Comparison of ENCODE assay signal across 2 cellular contexts in the genomic region with DNA sequence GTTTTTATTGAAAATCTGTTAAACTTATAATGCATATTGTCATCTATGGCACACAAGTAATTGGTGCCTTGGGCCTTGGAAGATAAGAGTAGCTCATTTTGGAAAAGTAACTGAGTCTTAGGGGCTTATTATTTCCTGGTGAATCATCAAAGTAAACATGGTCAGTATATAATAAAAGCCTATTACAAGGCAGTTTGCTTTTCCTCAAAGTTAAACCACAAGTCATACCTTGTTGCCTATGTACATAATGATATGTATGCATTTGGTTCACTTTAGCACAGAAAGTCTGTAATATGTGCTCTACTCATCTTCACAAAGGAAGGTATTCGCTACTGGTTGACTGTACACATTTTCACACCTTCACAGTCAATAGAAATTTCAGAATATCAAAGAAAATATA.
TF ChIP-seq lines count a peak whose summit lies in the region.

No MANE protein-coding gene starts in this region.

TF ChIP-seq in IMR-90, 13 proteins besides CTCF, POLR2A, EP300 and RAD21:
- TF ChIP-seq, protein P1, sequence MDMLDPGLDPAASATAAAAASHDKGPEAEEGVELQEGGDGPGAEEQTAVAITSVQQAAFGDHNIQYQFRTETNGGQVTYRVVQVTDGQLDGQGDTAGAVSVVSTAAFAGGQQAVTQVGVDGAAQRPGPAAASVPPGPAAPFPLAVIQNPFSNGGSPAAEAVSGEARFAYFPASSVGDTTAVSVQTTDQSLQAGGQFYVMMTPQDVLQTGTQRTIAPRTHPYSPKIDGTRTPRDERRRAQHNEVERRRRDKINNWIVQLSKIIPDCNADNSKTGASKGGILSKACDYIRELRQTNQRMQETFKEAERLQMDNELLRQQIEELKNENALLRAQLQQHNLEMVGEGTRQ (IDR thresholded peaks at IDR 0.05; ENCODE audit: low read depth, low read length), result no peak
- TF ChIP-seq BHLHE40 (IDR thresholded peaks at IDR 0.05; ENCODE audit: low read depth, low read length) (no peak), CHD1 (IDR thresholded peaks at IDR 0.05; ENCODE audit: low read depth, low read length) (no peak), CEBPB (IDR thresholded peaks at IDR 0.05; ENCODE audit: low read depth, low read length) (no peak), NFE2L2 (IDR thresholded peaks at IDR 0.05; ENCODE audit: low read depth, low read length) (no peak), SMC3 (IDR thresholded peaks at IDR 0.05; ENCODE audit: low read depth, low read length) (no peak), FOS (IDR thresholded peaks at IDR 0.05; ENCODE audit: low read depth, low read length) (no peak), RCOR1 (IDR thresholded peaks at IDR 0.05; ENCODE audit: insufficient replicate concordance, low read length) (no peak), RFX5 (IDR thresholded peaks at IDR 0.05; ENCODE audit: low read depth, low read length) (no peak), MAFK (IDR thresholded peaks at IDR 0.05; ENCODE audit: low read depth, low read length) (no peak), MAZ (IDR thresholded peaks at IDR 0.05; ENCODE audit: borderline replicate concordance, low read depth, low read length) (no peak), MXI1 (IDR thresholded peaks at IDR 0.05; ENCODE audit: borderline replicate concordance, low read depth, low read length) (no peak)
- TF ChIP-seq, protein P2, sequence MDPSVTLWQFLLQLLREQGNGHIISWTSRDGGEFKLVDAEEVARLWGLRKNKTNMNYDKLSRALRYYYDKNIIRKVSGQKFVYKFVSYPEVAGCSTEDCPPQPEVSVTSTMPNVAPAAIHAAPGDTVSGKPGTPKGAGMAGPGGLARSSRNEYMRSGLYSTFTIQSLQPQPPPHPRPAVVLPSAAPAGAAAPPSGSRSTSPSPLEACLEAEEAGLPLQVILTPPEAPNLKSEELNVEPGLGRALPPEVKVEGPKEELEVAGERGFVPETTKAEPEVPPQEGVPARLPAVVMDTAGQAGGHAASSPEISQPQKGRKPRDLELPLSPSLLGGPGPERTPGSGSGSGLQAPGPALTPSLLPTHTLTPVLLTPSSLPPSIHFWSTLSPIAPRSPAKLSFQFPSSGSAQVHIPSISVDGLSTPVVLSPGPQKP (IDR thresholded peaks at IDR 0.05; ENCODE audit: borderline replicate concordance, low read depth, low read length), result no peak

TF ChIP-seq in WTC11, 78 proteins besides CTCF, POLR2A, EP300 and RAD21:
- TF ChIP-seq, protein P3, sequence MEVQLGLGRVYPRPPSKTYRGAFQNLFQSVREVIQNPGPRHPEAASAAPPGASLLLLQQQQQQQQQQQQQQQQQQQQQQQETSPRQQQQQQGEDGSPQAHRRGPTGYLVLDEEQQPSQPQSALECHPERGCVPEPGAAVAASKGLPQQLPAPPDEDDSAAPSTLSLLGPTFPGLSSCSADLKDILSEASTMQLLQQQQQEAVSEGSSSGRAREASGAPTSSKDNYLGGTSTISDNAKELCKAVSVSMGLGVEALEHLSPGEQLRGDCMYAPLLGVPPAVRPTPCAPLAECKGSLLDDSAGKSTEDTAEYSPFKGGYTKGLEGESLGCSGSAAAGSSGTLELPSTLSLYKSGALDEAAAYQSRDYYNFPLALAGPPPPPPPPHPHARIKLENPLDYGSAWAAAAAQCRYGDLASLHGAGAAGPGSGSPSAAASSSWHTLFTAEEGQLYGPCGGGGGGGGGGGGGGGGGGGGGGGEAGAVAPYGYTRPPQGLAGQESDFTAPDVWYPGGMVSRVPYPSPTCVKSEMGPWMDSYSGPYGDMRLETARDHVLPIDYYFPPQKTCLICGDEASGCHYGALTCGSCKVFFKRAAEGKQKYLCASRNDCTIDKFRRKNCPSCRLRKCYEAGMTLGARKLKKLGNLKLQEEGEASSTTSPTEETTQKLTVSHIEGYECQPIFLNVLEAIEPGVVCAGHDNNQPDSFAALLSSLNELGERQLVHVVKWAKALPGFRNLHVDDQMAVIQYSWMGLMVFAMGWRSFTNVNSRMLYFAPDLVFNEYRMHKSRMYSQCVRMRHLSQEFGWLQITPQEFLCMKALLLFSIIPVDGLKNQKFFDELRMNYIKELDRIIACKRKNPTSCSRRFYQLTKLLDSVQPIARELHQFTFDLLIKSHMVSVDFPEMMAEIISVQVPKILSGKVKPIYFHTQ (CRISPR knock-in tag; IDR thresholded peaks at IDR 0.05), result no peak
- TF ChIP-seq NFATC4 (CRISPR knock-in tag; IDR thresholded peaks at IDR 0.05) (no peak), KAT7 (CRISPR knock-in tag; IDR thresholded peaks at IDR 0.05; ENCODE audit: borderline replicate concordance) (no peak), RORB (CRISPR knock-in tag; IDR thresholded peaks at IDR 0.05) (no peak), GABPB1 (CRISPR knock-in tag; IDR thresholded peaks at IDR 0.05) (peak; percentile 34; the same call in 1 of the 2 replicates), CREB1 (CRISPR knock-in tag; IDR thresholded peaks at IDR 0.05) (no peak)
